ENCODE assay signal across 11 cellular contexts in genomic region chr7:77455334-77455733, GRCh38. TPM values are rescaled to one million over a fixed set of nuclear protein-coding genes. Genes with fewer than 3 reads are reported as not detected.
DNase-seq lines count a peak whose midpoint lies in the region; ATAC-seq and TF ChIP-seq lines count a peak whose summit lies in the region.
"Had no signal": no experiment of that assay in that cellular context is flagged by ENCODE, and none has a peak within 500 bp of the region (broad histone marks: within the 10 kb centered on the region; RNA-seq: fewer than 3 reads in every experiment).

No MANE protein-coding gene starts in this region.

- no peak overlapping the region for H3K9ac ChIP-seq in Karpas-422 (ENCODE audit: low read length)

- DNase-seq in ELR (ENCODE audit: low read depth) = peak; percentile 88
- DNase-seq in T1000 (lab: John Stamatoyannopoulos, UW) = peak; percentile 26
- DNase-seq in foreskin fibroblast = peak; percentile 98 to 99
- peak; percentile 74 to 88 for DNase-seq in psoas muscle
- DNase-seq in Karpas-422 = no peak
- DNase-seq in GM19240 (ENCODE audit: insufficient read length, low spot score) = no peak
- DNase-seq: activated CD4-positive, alpha-beta T cell treated with anti-CD3 and anti-CD28 coated beads for 1 hour; NCI-H2171 treated with DMSO at 0.1 percent for 48 hours; spleen had no signal

- H3K27ac ChIP-seq in psoas muscle (no peak overlapping the region), Karpas-422 (ENCODE audit: low read length) (no peak overlapping the region)
- H3K27ac ChIP-seq: spleen had no signal

- no peaks in the 10 kb centered on the region for H3K79me2 ChIP-seq in Karpas-422 (ENCODE audit: low read length)

- no peaks in the 10 kb centered on the region for H3K9me2 ChIP-seq in Karpas-422 (replicated peaks; ENCODE audit: insufficient read depth, low read length)

- H4K20me1 ChIP-seq in Karpas-422 (ENCODE audit: insufficient read depth, low read depth, low read length) = no peaks in the 10 kb centered on the region

- H3K4me3 ChIP-seq in foreskin fibroblast (ENCODE audit: low read depth in 1 of 2, low read length in 2 of 2) (no peak overlapping the region), psoas muscle (no peak overlapping the region), Karpas-422 (ENCODE audit: low read length) (no peak overlapping the region)
- H3K4me3 ChIP-seq: spleen had no signal

- H3K36me3 ChIP-seq in psoas muscle (ENCODE audit: insufficient read depth in 1 of 2, low read depth in 1 of 2) = no peaks in the 10 kb centered on the region
- no peaks in the 10 kb centered on the region for H3K36me3 ChIP-seq in Karpas-422 (ENCODE audit: insufficient read depth, low read length)
- H3K36me3 ChIP-seq: spleen had no signal

- 29 to 50% (median 30%) methylated on average over 3 of the region's 3 CpGs for WGBS in psoas muscle, 3 donors

- peak; percentile 42 to 89 (median 79) for ATAC-seq in psoas muscle
- ATAC-seq in GM21786 (IDR thresholded peaks at IDR 0.05; ENCODE audit: unreplicated experiment) = no peak
- no peak for ATAC-seq in GM21528 (IDR thresholded peaks at IDR 0.05; ENCODE audit: low FRiP score, unreplicated experiment)

- intact Hi-C loops in psoas muscle (cut with DNase I) = no loop called here

- H3K4me1 ChIP-seq in psoas muscle = no peaks in the 10 kb centered on the region
- H3K4me1 ChIP-seq in Karpas-422 (ENCODE audit: low read length) = no peaks in the 10 kb centered on the region

- H2AFZ ChIP-seq in Karpas-422 (ENCODE audit: low read length) = no peak overlapping the region

- H3K9me3 ChIP-seq in psoas muscle (no peaks in the 10 kb centered on the region), Karpas-422 (ENCODE audit: low read length) (no peaks in the 10 kb centered on the region)
- H3K9me3 ChIP-seq: spleen had no signal

- H3K27me3 ChIP-seq in psoas muscle (ENCODE audit: insufficient read depth in 3 of 3, low read length in 2 of 3) (no peaks in the 10 kb centered on the region), Karpas-422 (ENCODE audit: low read length) (no peaks in the 10 kb centered on the region)
- H3K27me3 ChIP-seq: spleen had no signal

- H3K4me2 ChIP-seq in Karpas-422 (ENCODE audit: low read depth, low read length, poor library complexity, severe bottlenecking) = no peak overlapping the region

- TF ChIP-seq CTCF in foreskin fibroblast (IDR thresholded peaks at IDR 0.05; ENCODE audit: low read depth, low read length) = no peak
- no peak for TF ChIP-seq CTCF in psoas muscle (IDR thresholded peaks at IDR 0.05)

RNA-seq across cellular contexts. Expression of gene GSAP, which starts 39.2 kb away (rescaled TPM):
- 1 to 10 TPM; 2.0 to 4.2 (median 3.3) TPM for total RNA-seq in psoas muscle
- 1 to 10 TPM; 1.3 to 1.9 (median 1.6) TPM for polyA plus RNA-seq in psoas muscle
- total RNA-seq in Karpas-422 (2014; rRNA removed; shearing (Covaris generic); ENCODE audit: low replicate concordance) = 1.3 and 7.1 TPM in 2 replicates

Comparison
In these comparisons a context has a peak if more than half of its experiments do, and no peak if none do; other contexts are left out.
1. DNase-seq: peak in ELR (single experiment), T1000 (single experiment), foreskin fibroblast (2 of 2) and psoas muscle (2 of 2); none in Karpas-422 (single experiment) and GM19240 (single experiment).
2. ATAC-seq: peak in psoas muscle (4 of 4); none in GM21786 (single experiment) and GM21528 (single experiment).